Comparison of ENCODE assay signal across 22 cellular contexts in the genomic region with DNA sequence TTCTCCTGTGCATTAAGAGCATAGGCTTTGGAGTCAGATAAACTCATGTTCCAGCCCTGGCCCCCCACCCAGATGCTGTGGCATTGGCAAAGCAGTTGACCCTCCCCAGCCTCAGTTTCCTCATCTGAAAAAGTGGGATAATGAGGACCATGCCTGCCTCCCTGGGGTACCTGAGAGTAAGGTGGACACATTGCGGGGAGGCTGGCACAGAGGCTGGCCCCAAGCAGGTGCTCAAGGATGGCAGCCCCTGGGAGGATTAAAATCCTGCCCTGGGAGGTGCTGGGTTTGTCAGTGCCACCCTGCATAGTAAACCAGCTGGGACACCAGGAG. TPM values are rescaled to one million over a fixed set of nuclear protein-coding genes. Genes with fewer than 3 reads are reported as not detected.
"Had no signal": no experiment of that assay in that cellular context is flagged by ENCODE, and none has a peak within 500 bp of the region (broad histone marks: within the 10 kb centered on the region; RNA-seq: fewer than 3 reads in every experiment).

No MANE protein-coding gene starts in this region.

- H3K4me3 ChIP-seq: skin epidermis had no signal

- H3K36me3 Mint-ChIP-seq: activated naive CD8-positive, alpha-beta T cell treated with anti-CD3 and anti-CD28 coated beads, Interleukin-2, amount 10 ng/mL, durations not matched to agents 7 days and 5 days; mesothelial cell of epicardium; natural killer cell treated with Interleukin-12 subunit alpha and Interleukin-12 subunit beta and Interleukin-15 and Interleukin-18, amount 100 ng/mL, for 72 hours; stimulated activated effector memory CD8-positive, alpha-beta T cell treated with anti-CD3 and anti-CD28 coated beads, Interleukin-12 subunit alpha, Interleukin-12 subunit beta, amount 100 ng/mL, for 72 hours had no signal

- H3K9me3 ChIP-seq: breast epithelium, left ventricle myocardium inferior, suprapubic skin, tibial nerve had no signal

- H3K4me1 ChIP-seq: parathyroid adenoma had no signal

- H3K27ac Mint-ChIP-seq: activated naive CD4-positive, alpha-beta T cell treated with anti-CD3 and anti-CD28 coated beads for 36 hours; activated naive CD8-positive, alpha-beta T cell treated with anti-CD3 and anti-CD28 coated beads, Interleukin-2, amount 10 ng/mL, durations not matched to agents 7 days and 5 days; activated T-cell treated with anti-CD3 and anti-CD28 coated beads, Interleukin-2, amount 50 U/mL, for 24 hours; activated T-helper 2 cell treated with anti-CD3 and anti-CD28 coated beads, Interferon-gamma antibody, Interleukin-2, Interleukin-4, amounts not matched to agents 10 μg/mL and 5 μg/mL and 100 μg/mL, durations not matched to agents 14 hours and 24 hours and 36 hours; mesothelial cell of epicardium; natural killer cell treated with Interleukin-12 subunit alpha and Interleukin-12 subunit beta and Interleukin-15 and Interleukin-18, amount 100 ng/mL, for 72 hours; stimulated activated effector memory CD8-positive, alpha-beta T cell treated with anti-CD3 and anti-CD28 coated beads, Interleukin-12 subunit alpha, Interleukin-12 subunit beta, amount 100 ng/mL, for 72 hours; stimulated activated naive CD8-positive, alpha-beta T cell treated with anti-CD3 and anti-CD28 coated beads, Interleukin-15, amount 100 ng/mL, for 72 hours had no signal

- H3K27ac ChIP-seq: breast epithelium, left ventricle myocardium inferior, parathyroid adenoma, skin epidermis, suprapubic skin, tibial nerve had no signal

- H3K4me3 Mint-ChIP-seq: activated naive CD4-positive, alpha-beta T cell treated with anti-CD3 and anti-CD28 coated beads for 36 hours; activated naive CD8-positive, alpha-beta T cell treated with anti-CD3 and anti-CD28 coated beads, Interleukin-2, amount 10 ng/mL, durations not matched to agents 7 days and 5 days; activated T-cell treated with anti-CD3 and anti-CD28 coated beads, Interleukin-2, amount 50 U/mL, for 24 hours; central memory CD8-positive, alpha-beta T cell; natural killer cell treated with Interleukin-12 subunit alpha and Interleukin-12 subunit beta and Interleukin-15 and Interleukin-18, amount 100 ng/mL, for 72 hours; stimulated activated effector memory CD8-positive, alpha-beta T cell treated with anti-CD3 and anti-CD28 coated beads, Interleukin-12 subunit alpha, Interleukin-12 subunit beta, amount 100 ng/mL, for 72 hours had no signal

- H3K79me2 ChIP-seq: parathyroid adenoma had no signal

- H3K9me3 Mint-ChIP-seq: activated naive CD4-positive, alpha-beta T cell treated with anti-CD3 and anti-CD28 coated beads for 36 hours; activated naive CD8-positive, alpha-beta T cell treated with anti-CD3 and anti-CD28 coated beads, Interleukin-2, amount 10 ng/mL, durations not matched to agents 7 days and 5 days; activated T-cell treated with anti-CD3 and anti-CD28 coated beads, Interleukin-2, amount 50 U/mL, for 24 hours; activated T-helper 2 cell treated with anti-CD3 and anti-CD28 coated beads, Interferon-gamma antibody, Interleukin-2, Interleukin-4, amounts not matched to agents 10 μg/mL and 5 μg/mL and 100 μg/mL, durations not matched to agents 14 hours and 24 hours and 36 hours; central memory CD8-positive, alpha-beta T cell; mesothelial cell of epicardium; natural killer cell treated with Interleukin-12 subunit alpha and Interleukin-12 subunit beta and Interleukin-15 and Interleukin-18, amount 100 ng/mL, for 72 hours; stimulated activated effector memory CD8-positive, alpha-beta T cell treated with anti-CD3 and anti-CD28 coated beads, Interleukin-12 subunit alpha, Interleukin-12 subunit beta, amount 100 ng/mL, for 72 hours; stimulated activated naive CD8-positive, alpha-beta T cell treated with anti-CD3 and anti-CD28 coated beads, Interleukin-15, amount 100 ng/mL, for 72 hours had no signal

- DNase-seq: amniotic stem cell had no signal

- FAIRE-seq: colon, TTC549 had no signal

- H3K36me3 ChIP-seq: breast epithelium, left ventricle myocardium inferior, suprapubic skin, tibial nerve had no signal

- H3K9ac ChIP-seq: parathyroid adenoma had no signal

RNA-seq across cellular contexts. Expression of a gene that starts 11.8 kb away (rescaled TPM):
- total RNA-seq: activated naive CD4-positive, alpha-beta T cell treated with anti-CD3 and anti-CD28 coated beads for 36 hours; activated T-helper 2 cell treated with anti-CD3 and anti-CD28 coated beads, Interferon-gamma antibody, Interleukin-2, Interleukin-4, amounts not matched to agents 10 μg/mL and 5 μg/mL and 100 μg/mL, durations not matched to agents 14 hours and 24 hours and 36 hours; breast epithelium; dermis microvascular lymphatic vessel endothelial cell; esophagus mucosa; left ventricle myocardium inferior; lung microvascular endothelial cell; mesothelial cell of epicardium; suprapubic skin; tibial nerve; urinary bladder had no signal
- polyA plus RNA-seq: urinary bladder had no signal
